ENCODE assay signal across 9 cellular contexts in genomic region chr4:4861592-4862551, GRCh38. TPM values are rescaled to one million over a fixed set of nuclear protein-coding genes. Genes with fewer than 3 reads are reported as not detected.
DNase-seq lines count a peak whose midpoint lies in the region; ATAC-seq and TF ChIP-seq lines count a peak whose summit lies in the region.
"Had no signal": no experiment of that assay in that cellular context is flagged by ENCODE, and none has a peak within 500 bp of the region (broad histone marks: within the 10 kb centered on the region; RNA-seq: fewer than 3 reads in every experiment).

No MANE protein-coding gene starts in this region.

- H3K4me2 ChIP-seq in fibroblast of lung (ENCODE audit: extremely low read depth, insufficient read depth, low read length) (peak overlapping the region; percentile 17), trophoblast cell (ENCODE audit: low read length) (peak overlapping the region; percentile 72)

- no peaks in the 10 kb centered on the region for H3K27me3 Mint-ChIP-seq in Caco-2 (ENCODE audit: insufficient read depth, unreplicated experiment)

- no peaks in the 10 kb centered on the region for H3K9me3 Mint-ChIP-seq in Caco-2 (ENCODE audit: unreplicated experiment)

- H2BK120ac ChIP-seq in trophoblast cell (ENCODE audit: insufficient read depth, low read length, poor library complexity): no peak overlapping the region

- BruUV-seq in Caco-2 (replicated peaks; lab: Mats Ljungman, UMichigan): TSS peak; percentile 36

- H3K4ac ChIP-seq in trophoblast cell (ENCODE audit: low read depth, low read length): no peak overlapping the region

- H3K27ac Mint-ChIP-seq in Caco-2 (ENCODE audit: unreplicated experiment): peak overlapping the region; percentile 95

- TF ChIP-seq CTCF in Caco-2 (IDR thresholded peaks at IDR 0.05; ENCODE audit: insufficient read depth in 1 of 2, low read depth in 1 of 2, low read length in 1 of 2, severe bottlenecking in 1 of 2, unreplicated experiment in 1 of 2) (no peak), fibroblast of lung (conservative IDR thresholded peaks at IDR 0.05 in 1 of 2, IDR thresholded peaks at IDR 0.05 in 1 of 2; ENCODE audit: low read depth in 1 of 2, low read length in 2 of 2) (no peak), testis (IDR thresholded peaks at IDR 0.05) (no peak), thyroid gland (IDR thresholded peaks at IDR 0.05) (no peak)

- ATAC-seq in HG02642 (IDR thresholded peaks at IDR 0.05; ENCODE audit: poor library complexity, unreplicated experiment): no peak

- H4K12ac ChIP-seq in trophoblast cell (ENCODE audit: low read depth, low read length): no peak overlapping the region

- H3K23ac ChIP-seq in trophoblast cell (ENCODE audit: low read length): no peak overlapping the region

- H3K27me3 ChIP-seq in Caco-2 (replicated peaks; ENCODE audit: control insufficient read depth, insufficient read depth, low read length): no peaks in the 10 kb centered on the region
- H3K27me3 ChIP-seq in MG63: no peaks in the 10 kb centered on the region
- peaks cover 29% of the 10 kb centered on the region for H3K27me3 ChIP-seq in fibroblast of lung (ENCODE audit: control insufficient read depth, insufficient read depth, low read length)
- H3K27me3 ChIP-seq in trophoblast cell (ENCODE audit: insufficient read depth, low read length): peaks cover 36% of the 10 kb centered on the region
- peaks cover 7% of the 10 kb centered on the region for H3K27me3 ChIP-seq in testis
- peaks cover 26% of the 10 kb centered on the region for H3K27me3 ChIP-seq in thyroid gland

- no peak overlapping the region for H4K8ac ChIP-seq in trophoblast cell (ENCODE audit: low read depth, low read length)

- H3K36me3 ChIP-seq in Caco-2 (ENCODE audit: control insufficient read depth, insufficient read depth, low read length): no peaks in the 10 kb centered on the region
- no peaks in the 10 kb centered on the region for H3K36me3 ChIP-seq in MG63
- peaks cover 9% of the 10 kb centered on the region for H3K36me3 ChIP-seq in fibroblast of lung (ENCODE audit: control insufficient read depth, insufficient read depth, low read length)
- peaks cover 18 to 19% of the 10 kb centered on the region in 2 experiments for H3K36me3 ChIP-seq in trophoblast cell (ENCODE audit: control insufficient read depth in 1 of 2, insufficient read depth in 2 of 2, low read length in 2 of 2)
- no peaks in the 10 kb centered on the region for H3K36me3 ChIP-seq in testis (ENCODE audit: low read depth, missing control alignments)
- no peaks in the 10 kb centered on the region for H3K36me3 ChIP-seq in thyroid gland

- H3K79me1 ChIP-seq in trophoblast cell (ENCODE audit: low read length): peaks cover 28% of the 10 kb centered on the region

- H3K79me2 ChIP-seq in fibroblast of lung (ENCODE audit: control insufficient read depth, insufficient read depth, low read length) (peaks cover 3% of the 10 kb centered on the region), trophoblast cell (ENCODE audit: control insufficient read depth, insufficient read depth, low read length, poor library complexity) (peaks cover 4% of the 10 kb centered on the region)

- no peak for DNase-seq in Caco-2
- DNase-seq in MG63: no peak
- DNase-seq in fibroblast of lung (ENCODE audit: low read depth in 2 of 2): no peak
- no peak for DNase-seq in trophoblast cell
- DNase-seq in stimulated activated CD4-positive, alpha-beta T cell treated with anti-CD3 and anti-CD28 coated beads, Interleukin-15, amount 100 ng/mL, for 24 hours: no peak
- no peak for DNase-seq in testis
- DNase-seq in thyroid gland: no peak
- DNase-seq: NCI-H1436 treated with DMSO at 0.1 percent for 48 hours had no signal

- H2AFZ ChIP-seq in fibroblast of lung (ENCODE audit: low read length) (no peak overlapping the region), trophoblast cell (ENCODE audit: insufficient read depth, low read length, poor library complexity) (no peak overlapping the region)

- no peaks in the 10 kb centered on the region for H4K20me1 ChIP-seq in fibroblast of lung (ENCODE audit: control insufficient read depth, extremely low read depth, insufficient read depth, low read length)

- peak overlapping the region; percentile 93 for H3K4me3 ChIP-seq in Caco-2 (ENCODE audit: low read depth, low read length)
- peak overlapping the region; percentile 66 for H3K4me3 ChIP-seq in MG63
- peak overlapping the region in 1 of 4 experiments; percentile 69 for H3K4me3 ChIP-seq in fibroblast of lung (replicated peaks in 1 of 4; ENCODE audit: control extremely low read depth in 1 of 4, insufficient read depth in 1 of 4, low read depth in 3 of 4, low read length in 4 of 4)
- H3K4me3 ChIP-seq in trophoblast cell (ENCODE audit: low read depth, low read length): peak overlapping the region; percentile 70
- H3K4me3 ChIP-seq in testis: no peak overlapping the region
- H3K4me3 ChIP-seq in thyroid gland (replicated peaks in 1 of 3): no peak overlapping the region

- H3K4me3 Mint-ChIP-seq in Caco-2 (ENCODE audit: unreplicated experiment): peak overlapping the region; percentile 99

- H3K9ac ChIP-seq in fibroblast of lung (ENCODE audit: insufficient read depth, low read length) (no peak overlapping the region), trophoblast cell (ENCODE audit: low read length) (peak overlapping the region; percentile 49)

- no peak overlapping the region for H4K91ac ChIP-seq in trophoblast cell (ENCODE audit: low read depth, low read length)

- WGBS in trophoblast cell (ENCODE audit: extremely low coverage, insufficient coverage, insufficient read length): no CpG with 5 or more reads among the region's 32 CpGs
- WGBS in testis, 2 donors: 29 to 43% methylated on average over 31 to 32 of the region's 32 CpGs
- 34 to 45% methylated on average over 31 to 32 of the region's 32 CpGs for WGBS in thyroid gland, 2 donors

- no peak overlapping the region for H3K27ac ChIP-seq in fibroblast of lung (ENCODE audit: insufficient read depth, low read length)
- H3K27ac ChIP-seq in trophoblast cell (ENCODE audit: low read depth, low read length): no peak overlapping the region
- H3K27ac ChIP-seq in testis: no peak overlapping the region
- H3K27ac ChIP-seq in thyroid gland: no peak overlapping the region

- no peak overlapping the region for H2BK5ac ChIP-seq in trophoblast cell (ENCODE audit: low read depth, low read length, poor library complexity)

- peaks cover 41% of the 10 kb centered on the region for H3K36me3 Mint-ChIP-seq in Caco-2 (ENCODE audit: insufficient read depth, unreplicated experiment)

- intact Hi-C loops in Caco-2 (cut with micrococcal nuclease; ENCODE audit: unreplicated experiment) (loop anchor here (10.0 kb wide), 2 partner anchors 197 to 267 kb away; no protein-coding TSS in a partner anchor), testis (cut with DNase I; ENCODE audit: low total_unique reads) (no loop called here), thyroid gland (cut with DNase I) (no loop called here)

- H2BK12ac ChIP-seq in trophoblast cell (ENCODE audit: low read length): no peak overlapping the region

- H3K4me1 ChIP-seq in Caco-2: peaks cover 4% of the 10 kb centered on the region; the same call in 1 of the 2 replicates
- H3K4me1 ChIP-seq in fibroblast of lung (ENCODE audit: control insufficient read depth, extremely low read depth, insufficient read depth, low read length): no peaks in the 10 kb centered on the region
- peaks cover 20 to 38% of the 10 kb centered on the region in 2 experiments for H3K4me1 ChIP-seq in trophoblast cell (ENCODE audit: control insufficient read depth in 1 of 2, insufficient read depth in 2 of 2, low read length in 2 of 2)
- peaks cover 11% of the 10 kb centered on the region for H3K4me1 ChIP-seq in testis
- H3K4me1 ChIP-seq in thyroid gland: peaks cover 19 to 33% of the 10 kb centered on the region in 2 donors

- peak overlapping the region; percentile 41 for H3K18ac ChIP-seq in trophoblast cell (ENCODE audit: low read length)

- no peaks in the 10 kb centered on the region for H3K4me1 Mint-ChIP-seq in Caco-2 (ENCODE audit: low read depth, unreplicated experiment)

- H3K9me3 ChIP-seq in Caco-2 (no peaks in the 10 kb centered on the region), MG63 (no peaks in the 10 kb centered on the region), fibroblast of lung (ENCODE audit: control insufficient read depth, insufficient read depth, low read depth, low read length) (no peaks in the 10 kb centered on the region), trophoblast cell (ENCODE audit: insufficient read depth, low read depth, low read length) (no peaks in the 10 kb centered on the region), testis (no peaks in the 10 kb centered on the region), thyroid gland (no peaks in the 10 kb centered on the region)

- POLR2A ChIA-PET in Caco-2 (lab: Charles Lee): no interaction called here

- CTCF ChIA-PET in Caco-2 (lab: Charles Lee): interaction anchor here (1.2 kb wide), 1 partner anchor 287 kb away, joined by 5 read pairs; no protein-coding TSS in a partner anchor

- no peak overlapping the region for H2AK5ac ChIP-seq in trophoblast cell (ENCODE audit: low read length)

- TF ChIP-seq POLR2A in testis (IDR thresholded peaks at IDR 0.05) (no peak), thyroid gland (IDR thresholded peaks at IDR 0.05) (no peak)

- no peak overlapping the region for H3K14ac ChIP-seq in trophoblast cell (ENCODE audit: low read length)

RNA-seq across cellular contexts. Expression of gene MSX1, which starts 2.4 kb away (rescaled TPM):
- 30.0 and 35.1 TPM in 2 replicates for total RNA-seq in Caco-2 (2022)
- total RNA-seq in MG63 (2014; rRNA removed; shearing (Covaris generic); ENCODE audit: low replicate concordance): 7.8 and 12.0 TPM in 2 replicates
- 1.3 and 2.1 TPM in 2 replicates for total RNA-seq in fibroblast of lung
- 2.1 and 5.1 TPM in 2 replicates for polyA plus RNA-seq in fibroblast of lung
- 2.5 and 8.2 TPM in 2 replicates for polyA plus RNA-seq in fibroblast of lung (2012)
- 0.51 and 1.3 TPM in 2 replicates for polyA minus RNA-seq in fibroblast of lung (ENCODE audit: low replicate concordance)
- polyA plus RNA-seq in trophoblast cell (2013): 62.1 and 63.6 TPM in 2 replicates
- 1 to 10 TPM in 1 of 2 donors, under 1 TPM in 1; 0.99 to 1.7 TPM for total RNA-seq in testis
- 1.7 TPM for polyA plus RNA-seq in testis (ENCODE audit: insufficient read depth, low read depth, low replicate concordance)
- total RNA-seq in thyroid gland: 10 to 100 TPM in 3 of 4 donors, 1 to 10 TPM in 1; 5.0 to 20.8 (median 12.9) TPM

Comparison
In these comparisons a context has a peak if more than half of its experiments do, and no peak if none do; other contexts are left out.
1. H3K4me3 ChIP-seq: peak in Caco-2 (single experiment), MG63 (single experiment) and trophoblast cell (single experiment); none in testis (0 of 2) and thyroid gland (0 of 3).